Comparison of ENCODE assay signal across 1 cellular context in genomic region chr2:231355802-231356473, GRCh38.
TF ChIP-seq lines count a peak whose summit lies in the region.

No MANE protein-coding gene starts in this region.

TF ChIP-seq in K562, 482 proteins besides CTCF, POLR2A, EP300 and RAD21:
- TF ChIP-seq ZBTB5 (IDR thresholded peaks at IDR 0.05): no peak
- no peak for TF ChIP-seq JUND (IDR thresholded peaks at IDR 0.05; ENCODE audit: borderline replicate concordance, low read depth, low read length)
- no peak for TF ChIP-seq JUND (tag; IDR thresholded peaks at IDR 0.05; ENCODE audit: borderline replicate concordance, low read depth, low read length)
- TF ChIP-seq XRCC3 (IDR thresholded peaks at IDR 0.05): no peak
- no peak for TF ChIP-seq POLR3G (IDR thresholded peaks at IDR 0.05; ENCODE audit: extremely low read depth, insufficient read length, insufficient replicate concordance)
TF ChIP-seq in K562: peak in this region for 0.
